In genomic region chr11:23233075-23233474, GRCh38 we compare ENCODE assay signal across 20 cellular contexts.
A peak's percentile ranks its signal among the peaks of the same experiment; 100 is the strongest.
DNase-seq lines count a peak whose midpoint lies in the region; ATAC-seq and TF ChIP-seq lines count a peak whose summit lies in the region.
"Had no signal": no experiment of that assay in that cellular context is flagged by ENCODE, and none has a peak within 500 bp of the region (broad histone marks: within the 10 kb centered on the region; RNA-seq: fewer than 3 reads in every experiment).

No MANE protein-coding gene starts in this region.

- H3K27ac ChIP-seq in fibroblast of lung (ENCODE audit: insufficient read depth, low read length): no peak overlapping the region
- H3K27ac ChIP-seq in tibial nerve: no peak overlapping the region
- H3K27ac ChIP-seq: C4-2B, lower lobe of right lung, RWPE1, uterus had no signal

- H4K20me1 ChIP-seq in fibroblast of lung (ENCODE audit: control insufficient read depth, extremely low read depth, insufficient read depth, low read length): no peaks in the 10 kb centered on the region

- no peak overlapping the region for H2AFZ ChIP-seq in fibroblast of lung (ENCODE audit: low read length)

- H3K36me3 ChIP-seq in fibroblast of lung (ENCODE audit: control insufficient read depth, insufficient read depth, low read length) (no peaks in the 10 kb centered on the region), tibial nerve (no peaks in the 10 kb centered on the region)
- H3K36me3 ChIP-seq: lower lobe of right lung, uterus had no signal

- TF ChIP-seq POLR2A in tibial nerve (IDR thresholded peaks at IDR 0.05): no peak

- H3K79me2 ChIP-seq in fibroblast of lung (ENCODE audit: control insufficient read depth, insufficient read depth, low read length): no peaks in the 10 kb centered on the region

- no peak overlapping the region for H3K4me2 ChIP-seq in fibroblast of lung (ENCODE audit: extremely low read depth, insufficient read depth, low read length)
- H3K4me2 ChIP-seq: GM23338 had no signal

- no peaks in the 10 kb centered on the region for H3K27me3 ChIP-seq in fibroblast of lung (ENCODE audit: control insufficient read depth, insufficient read depth, low read length)
- no peaks in the 10 kb centered on the region for H3K27me3 ChIP-seq in tibial nerve
- H3K27me3 ChIP-seq: uterus had no signal

- H3K9ac ChIP-seq in fibroblast of lung (ENCODE audit: insufficient read depth, low read length): no peak overlapping the region

- H3K4me1 ChIP-seq in fibroblast of lung (ENCODE audit: control insufficient read depth, extremely low read depth, insufficient read depth, low read length): peaks cover 2% of the 10 kb centered on the region
- H3K4me1 ChIP-seq in tibial nerve: no peaks in the 10 kb centered on the region
- H3K4me1 ChIP-seq: lower lobe of right lung, uterus had no signal

- DNase-seq in GM04504 (ENCODE audit: low read depth): peak; percentile 83
- peak; percentile 52 for DNase-seq in amniotic epithelial cell (ENCODE audit: low read depth)
- peak; percentile 75 to 95 for DNase-seq in fibroblast of lung (ENCODE audit: low read depth in 2 of 2)
- DNase-seq in stromal cell of bone marrow (ENCODE audit: low read depth): peak; percentile 72
- no peak for DNase-seq in LoVo (ENCODE audit: low spot score)
- DNase-seq in tibial nerve (ENCODE audit: low spot score in 2 of 2): no peak
- DNase-seq in omental fat pad (ENCODE audit: low spot score): no peak
- DNase-seq: activated CD4-positive, alpha-beta T cell treated with anti-CD3 and anti-CD28 coated beads, Interleukin-2, amount 10 ng/mL, durations not matched to agents 24 days and 14 days; activated CD8-positive, alpha-beta memory T cell treated with anti-CD3 and anti-CD28 coated beads, Interleukin-2, amount 50 U/mL, for 4 hours; activated effector memory CD4-positive, alpha-beta T cell treated with anti-CD3 and anti-CD28 coated beads, Interleukin-2, amount 50 U/mL, for 16 hours; head of caudate nucleus; immature natural killer cell; lower lobe of right lung; NCI-H187; SW 1271; uterus had no signal

- ATAC-seq in omental fat pad (ENCODE audit: low FRiP score): no peak
- ATAC-seq: GM23338, lower lobe of right lung, sciatic nerve had no signal

- H3K4me3 ChIP-seq in fibroblast of lung (replicated peaks in 1 of 4; ENCODE audit: control extremely low read depth in 1 of 4, insufficient read depth in 1 of 4, low read depth in 3 of 4, low read length in 4 of 4) (no peak overlapping the region), tibial nerve (no peak overlapping the region)
- H3K4me3 ChIP-seq: GM23338, lower lobe of right lung, uterus had no signal

- 69 to 72% methylated on average over 3 of the region's 3 CpGs for WGBS in tibial nerve, 2 donors

- H3K9me3 ChIP-seq in fibroblast of lung (ENCODE audit: control insufficient read depth, insufficient read depth, low read depth, low read length) (no peaks in the 10 kb centered on the region), tibial nerve (no peaks in the 10 kb centered on the region)
- H3K9me3 ChIP-seq: lower lobe of right lung, uterus had no signal

- no peak for TF ChIP-seq EP300 in tibial nerve (IDR thresholded peaks at IDR 0.05)

- TF ChIP-seq CTCF in fibroblast of lung (conservative IDR thresholded peaks at IDR 0.05 in 1 of 2, IDR thresholded peaks at IDR 0.05 in 1 of 2; ENCODE audit: low read depth in 1 of 2, low read length in 2 of 2) (no peak), tibial nerve (IDR thresholded peaks at IDR 0.05) (no peak), omental fat pad (IDR thresholded peaks at IDR 0.05) (no peak)

Comparison
In these comparisons a context has a peak if more than half of its experiments do, and no peak if none do; other contexts are left out.
1. DNase-seq: peak in GM04504 (single experiment), amniotic epithelial cell (single experiment), fibroblast of lung (2 of 2) and stromal cell of bone marrow (single experiment); none in LoVo (single experiment), tibial nerve (0 of 2) and omental fat pad (single experiment).